In genomic region chr13:25085125-25085742, GRCh38 we compare ENCODE assay signal across 8 cellular contexts. TPM values are rescaled to one million over a fixed set of nuclear protein-coding genes. Genes with fewer than 3 reads are reported as not detected.
A peak's percentile ranks its signal among the peaks of the same experiment; 100 is the strongest.
DNase-seq lines count a peak whose midpoint lies in the region; ATAC-seq, FAIRE-seq and TF ChIP-seq lines count a peak whose summit lies in the region.

No MANE protein-coding gene starts in this region.

- H3K27me3 Mint-ChIP-seq in CD14-positive monocyte (ENCODE audit: low read depth in 3 of 3), result peaks cover 2 to 15% (median 6%) of the 10 kb centered on the region in 3 donors

- H3K9me3 ChIP-seq in mammary epithelial cell (replicated peaks; ENCODE audit: insufficient read depth, low read length) (no peaks in the 10 kb centered on the region), MG63 (no peaks in the 10 kb centered on the region)

- H3K4me3 ChIP-seq in mammary epithelial cell (replicated peaks in 1 of 3; ENCODE audit: insufficient read depth in 1 of 3, low read depth in 2 of 3, low read length in 3 of 3) (no peak overlapping the region), MG63 (no peak overlapping the region)

- no peaks in the 10 kb centered on the region for H3K4me1 ChIP-seq in mammary epithelial cell (ENCODE audit: insufficient read depth, low read length)

- CTCF ChIA-PET in mammary epithelial cell (lab: Charles Lee; ENCODE audit: low non-redundant PET), result no interaction called here

- H3K27me3 ChIP-seq in mammary epithelial cell (ENCODE audit: insufficient read depth, low read length) (peaks cover 3% of the 10 kb centered on the region), MG63 (peaks cover 3% of the 10 kb centered on the region)

- peaks cover 0 to 8% (median 0%) of the 10 kb centered on the region in 7 donors for H3K9me3 Mint-ChIP-seq in CD14-positive monocyte

- H3K9ac ChIP-seq in mammary epithelial cell (ENCODE audit: insufficient read depth, low read length), result no peak overlapping the region

- no peak overlapping the region for H2AFZ ChIP-seq in mammary epithelial cell (ENCODE audit: low read depth, low read length)

- BruUV-seq in mammary epithelial cell (replicated peaks; lab: Mats Ljungman, UMichigan), result no TSS peak

- ATAC-seq in HG03139 (IDR thresholded peaks at IDR 0.05; ENCODE audit: unreplicated experiment) (no peak), HG02610 (IDR thresholded peaks at IDR 0.05; ENCODE audit: unreplicated experiment) (no peak)

- no peaks in the 10 kb centered on the region for H4K20me1 ChIP-seq in mammary epithelial cell (ENCODE audit: insufficient read depth, low read length)

- H3K4me1 Mint-ChIP-seq in CD14-positive monocyte, result peaks cover 9% of the 10 kb centered on the region

- dilution Hi-C loops in mammary epithelial cell (cut with HindIII; ENCODE audit: low sequenced_read_pairs), result no loop called here

- TF ChIP-seq CTCF in CD14-positive monocyte (IDR thresholded peaks at IDR 0.05) (peak; percentile 51), mammary epithelial cell (conservative IDR thresholded peaks at IDR 0.05 in 1 of 2, IDR thresholded peaks at IDR 0.05 in 1 of 2; ENCODE audit: extremely low read depth in 1 of 2, insufficient read depth in 1 of 2, low read depth in 1 of 2, low read length in 2 of 2) (peak; percentile 64 to 79)

- 59% methylated on average over 6 of the region's 6 CpGs for WGBS in mammary epithelial cell (ENCODE audit: low coverage, missing lambda C conversion rate)

- peak; percentile 77 for FAIRE-seq in GM18507 (lab: Jason Lieb, UNC)

- in situ Hi-C loops in mammary epithelial cell (cut with MboI; ENCODE audit: low sequenced_read_pairs in 2 of 2), result no loop called here

- H3K27ac Mint-ChIP-seq in CD14-positive monocyte, result no peak overlapping the region

- DNase-seq in CD14-positive monocyte (ENCODE audit: low spot score) (no peak), GM18507 (ENCODE audit: extremely low spot score, insufficient read length, low read depth) (no peak), NCI-H2227 treated with DMSO at 0.1 percent for 48 hours (lab: John Stamatoyannopoulos, UW) (peak; percentile 18), mammary epithelial cell (peak; percentile 38), medulla oblongata (ENCODE audit: extremely low spot score) (peak; percentile 91), MG63 (no peak)

- intact Hi-C loops in CD14-positive monocyte (cut with micrococcal nuclease), result no loop called here
- intact Hi-C loops in mammary epithelial cell (cut with micrococcal nuclease), result loop anchor here (1.0 kb wide), 1 partner anchor 29 kb away; no protein-coding TSS in a partner anchor

- H3K36me3 ChIP-seq in mammary epithelial cell (ENCODE audit: insufficient read depth, low read length), result no peaks in the 10 kb centered on the region
- no peaks in the 10 kb centered on the region for H3K36me3 ChIP-seq in MG63

- H3K36me3 Mint-ChIP-seq in CD14-positive monocyte, result no peaks in the 10 kb centered on the region

- H3K4me3 Mint-ChIP-seq in CD14-positive monocyte, result no peak overlapping the region

- H3K4me2 ChIP-seq in mammary epithelial cell (ENCODE audit: insufficient read depth, low read depth, low read length), result no peak overlapping the region

- no peaks in the 10 kb centered on the region for H3K79me2 ChIP-seq in mammary epithelial cell (ENCODE audit: insufficient read depth, low read length)

- no peak overlapping the region for H3K27ac ChIP-seq in mammary epithelial cell (ENCODE audit: insufficient read depth, low read depth, low read length)

RNA-seq across cellular contexts. Expression of gene PABPC3, which starts 10.7 kb away (rescaled TPM):
- under 1 TPM; 0.04 to 0.08 TPM for polyA plus RNA-seq in CD14-positive monocyte
- total RNA-seq in mammary epithelial cell, result under 1 TPM; 0.17 to 0.19 TPM
- 0.16 TPM for polyA plus RNA-seq in mammary epithelial cell
- polyA minus RNA-seq in mammary epithelial cell, result 0.36 TPM
- total RNA-seq in MG63 (2014; rRNA removed; shearing (Covaris generic); ENCODE audit: low replicate concordance), result 0.63 and 4.9 TPM in 2 replicates

Comparison
In these comparisons a context has a peak if more than half of its experiments do, and no peak if none do; other contexts are left out.
1. DNase-seq: peak in NCI-H2227 treated with DMSO at 0.1 percent for 48 hours (single experiment), mammary epithelial cell (single experiment) and medulla oblongata (single experiment); none in CD14-positive monocyte (single experiment), GM18507 (single experiment) and MG63 (single experiment).